Comparison of ENCODE assay signal across 8 cellular contexts in the genomic region with DNA sequence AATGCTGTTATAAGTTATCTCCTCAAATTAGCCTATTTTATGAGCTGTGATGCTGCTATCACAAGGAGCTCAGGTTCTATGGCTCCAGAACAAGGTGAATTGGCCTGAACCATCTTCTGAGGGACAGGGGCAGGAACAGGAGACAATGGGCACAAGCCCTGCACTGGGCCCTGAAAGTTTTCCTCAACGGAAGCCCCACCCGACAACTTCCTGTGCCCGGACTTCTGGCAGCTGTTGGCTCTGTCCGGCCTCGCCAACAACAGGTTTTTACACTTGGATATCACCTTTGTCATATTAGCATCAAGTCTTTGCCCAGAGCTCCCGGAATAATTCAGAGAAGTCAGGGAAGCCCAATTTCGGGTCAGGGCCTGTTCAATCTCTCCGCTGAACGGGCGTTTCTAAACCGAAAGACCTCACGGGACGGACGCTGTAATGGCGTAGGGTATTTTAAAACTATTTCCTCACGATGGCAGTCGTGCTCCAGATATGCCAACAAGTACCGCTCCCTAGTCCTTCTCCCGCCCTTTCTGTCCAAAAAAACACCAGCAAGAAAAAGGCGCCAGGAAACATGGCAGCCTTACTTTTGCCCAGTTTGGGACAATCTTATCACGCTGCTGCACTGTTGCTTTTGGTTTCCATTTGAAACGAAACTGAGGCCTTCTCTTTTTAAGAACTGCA.
A peak's percentile ranks its signal among the peaks of the same experiment; 100 is the strongest.
DNase-seq lines count a peak whose midpoint lies in the region; ATAC-seq and TF ChIP-seq lines count a peak whose summit lies in the region.

No MANE protein-coding gene starts in this region.

- peak overlapping the region; percentile 94 for H2AFZ ChIP-seq in SK-N-SH (ENCODE audit: low read depth)

- H3K36me3 ChIP-seq in A673 (ENCODE audit: insufficient read depth, low read length, poor library complexity, severe bottlenecking) (peaks cover 9% of the 10 kb centered on the region), SK-N-SH (replicated peaks in 1 of 2; ENCODE audit: control insufficient read depth in 1 of 2, insufficient read depth in 2 of 2, low read length in 1 of 2) (no peaks in the 10 kb centered on the region), upper lobe of left lung (no peaks in the 10 kb centered on the region)

- ATAC-seq in GM19438 (IDR thresholded peaks at IDR 0.05; ENCODE audit: low read depth, unreplicated experiment) = peak; percentile 77
- peak in 1 of 2 donors; percentile 93 for ATAC-seq in upper lobe of left lung (ENCODE audit: low FRiP score in 2 of 2)

- H3K9me2 ChIP-seq in SK-N-SH = no peaks in the 10 kb centered on the region

- TF ChIP-seq EP300 in SK-N-SH (IDR thresholded peaks at IDR 0.05; ENCODE audit: borderline replicate concordance in 1 of 2, low read depth in 1 of 2, low read length in 1 of 2) (no peak), upper lobe of left lung (IDR thresholded peaks at IDR 0.05) (peak in 1 of 4 donors; percentile 20)

- H3K9ac ChIP-seq in SK-N-SH = peak overlapping the region; percentile 67

- DNase-seq in A673 (ENCODE audit: low spot score) (peak; percentile 80), SK-N-SH (peak; percentile 67), head of caudate nucleus (peak in 27 of 42 donors; percentile 41 to 90 (median 79)), upper lobe of left lung (peak in 1 of 2 donors; percentile 69), RKO (ENCODE audit: low spot score) (no peak), epidermal melanocyte (ENCODE audit: insufficient read length, low spot score) (no peak), posterior vena cava (ENCODE audit: low spot score) (no peak)

- H3K4me1 ChIP-seq in A673 (ENCODE audit: insufficient read depth, low read length, poor library complexity, severe bottlenecking) (no peaks in the 10 kb centered on the region), SK-N-SH (ENCODE audit: control insufficient read depth in 1 of 2, insufficient read depth in 2 of 2, low read depth in 1 of 2, low read length in 1 of 2) (no peaks in the 10 kb centered on the region; a peak in 1 of 4 replicates), upper lobe of left lung (peaks cover 0 to 10% (median 2%) of the 10 kb centered on the region in 4 donors)

- H3K27me3 ChIP-seq in A673 (replicated peaks; ENCODE audit: insufficient read depth, low read depth, low read length, poor library complexity) (peaks cover 5% of the 10 kb centered on the region), SK-N-SH (ENCODE audit: insufficient read depth) (no peaks in the 10 kb centered on the region), upper lobe of left lung (no peaks in the 10 kb centered on the region)

- CTCF ChIA-PET in A673 (lab: Charles Lee) = no interaction called here
- CTCF ChIA-PET in SK-N-SH (lab: Yijun Ruan, JAX) = interaction anchor here (1.0 to 1.9 kb wide), 5 partner anchors 9 to 43 kb away, joined by 3 to 10 read pairs (median 4); no protein-coding TSS in a partner anchor

- WGBS in SK-N-SH (ENCODE audit: low lambda C conversion rate) = 45% methylated on average over 20 of the region's 22 CpGs
- 55 to 98% methylated on average over 16 to 22 of the region's 22 CpGs for WGBS in upper lobe of left lung, 2 donors

- H3K4me3 ChIP-seq in A673 (ENCODE audit: low read depth, low read length, poor library complexity, severe bottlenecking) = peak overlapping the region; percentile 48
- peak overlapping the region; percentile 53 to 60 for H3K4me3 ChIP-seq in SK-N-SH (ENCODE audit: low read depth in 2 of 2, low read length in 1 of 2)
- H3K4me3 ChIP-seq in upper lobe of left lung = peak overlapping the region in 2 of 4 donors; percentile 33 to 37

- H4K20me1 ChIP-seq in SK-N-SH (ENCODE audit: insufficient read depth) = no peaks in the 10 kb centered on the region

- no peaks in the 10 kb centered on the region for H3K9me3 ChIP-seq in A673 (ENCODE audit: low read depth, low read length, poor library complexity, severe bottlenecking)
- no peaks in the 10 kb centered on the region for H3K9me3 ChIP-seq in SK-N-SH
- no peaks in the 10 kb centered on the region for H3K9me3 ChIP-seq in upper lobe of left lung

- TF ChIP-seq CTCF in A673 (conservative IDR thresholded peaks at IDR 0.05; ENCODE audit: low read depth, low read length) (peak; percentile 47), SK-N-SH (IDR thresholded peaks at IDR 0.05) (peak; percentile 60), upper lobe of left lung (IDR thresholded peaks at IDR 0.05) (peak in 4 of 6 experiments; percentile 45 to 73 (median 62))

- peak; percentile 84 for TF ChIP-seq RAD21 in SK-N-SH (IDR thresholded peaks at IDR 0.05; ENCODE audit: low read length)

- H3K79me2 ChIP-seq in SK-N-SH (ENCODE audit: insufficient read depth) = no peaks in the 10 kb centered on the region

- peak overlapping the region; percentile 51 for H3K4me2 ChIP-seq in SK-N-SH

- TF ChIP-seq POLR2A in upper lobe of left lung (IDR thresholded peaks at IDR 0.05) = no peak

- intact Hi-C loops in A673 (cut with micrococcal nuclease; ENCODE audit: unreplicated experiment) (no loop called here), head of caudate nucleus (cut with DNase I) (no loop called here), posterior vena cava (cut with DNase I) (no loop called here)

- no TSS peak for BruUV-seq in A673 (replicated peaks; lab: Mats Ljungman, UMichigan)

- POLR2A ChIA-PET in A673 (lab: Charles Lee; ENCODE audit: low non-redundant PET) (no interaction called here), SK-N-SH (lab: Yijun Ruan, JAX) (no interaction called here)

- H3F3A ChIP-seq in SK-N-SH (replicated peaks; ENCODE audit: insufficient read depth) = no peaks in the 10 kb centered on the region

- H3K27ac ChIP-seq in A673 (ENCODE audit: low read depth, low read length, poor library complexity, severe bottlenecking) (peak overlapping the region; percentile 60), SK-N-SH (ENCODE audit: low read depth in 2 of 2, low read length in 1 of 2) (peak overlapping the region; percentile 66 to 81), upper lobe of left lung (peak overlapping the region in 3 of 4 donors; percentile 43 to 84 (median 82))

TF ChIP-seq in SK-N-SH, 30 proteins besides CTCF, POLR2A, EP300 and RAD21 (continues in another document):
- TF ChIP-seq NRF1 (IDR thresholded peaks at IDR 0.05; ENCODE audit: low read depth, low read length) (no peak), CHD2 (IDR thresholded peaks at IDR 0.05; ENCODE audit: low read length, partially characterized antibody) (no peak), FOSL2 (IDR thresholded peaks at IDR 0.05; ENCODE audit: borderline replicate concordance, low read depth) (no peak), GATA2 (CRISPR knock-in tag; IDR thresholded peaks at IDR 0.05) (no peak), JUND (IDR thresholded peaks at IDR 0.05) (no peak), TAF1 (IDR thresholded peaks at IDR 0.05; ENCODE audit: borderline replicate concordance, low read depth, low read length) (no peak), GABPA (IDR thresholded peaks at IDR 0.05; ENCODE audit: low read depth) (peak; percentile 84), EZH2phosphoT487 (IDR thresholded peaks at IDR 0.05; ENCODE audit: borderline replicate concordance, low read depth) (no peak), REST (IDR thresholded peaks at IDR 0.05; ENCODE audit: low read depth, low read length) (no peak), FOXM1 (IDR thresholded peaks at IDR 0.05; ENCODE audit: low read depth) (no peak), YY1 (IDR thresholded peaks at IDR 0.05; ENCODE audit: low read depth) (peak; percentile 84), FOXJ3 (CRISPR knock-in tag; IDR thresholded peaks at IDR 0.05) (0 out of 2 replicates have a peak, but pooled peaks have one; percentile 24), NFIC (IDR thresholded peaks at IDR 0.05; ENCODE audit: borderline replicate concordance) (0 out of 2 replicates have a peak, but pooled peaks have one; percentile 24), SMC3 (IDR thresholded peaks at IDR 0.05; ENCODE audit: low read depth, low read length) (peak; percentile 35), MEF2A (IDR thresholded peaks at IDR 0.05; ENCODE audit: borderline replicate concordance, low read depth) (no peak)
- TF ChIP-seq, protein P1, sequence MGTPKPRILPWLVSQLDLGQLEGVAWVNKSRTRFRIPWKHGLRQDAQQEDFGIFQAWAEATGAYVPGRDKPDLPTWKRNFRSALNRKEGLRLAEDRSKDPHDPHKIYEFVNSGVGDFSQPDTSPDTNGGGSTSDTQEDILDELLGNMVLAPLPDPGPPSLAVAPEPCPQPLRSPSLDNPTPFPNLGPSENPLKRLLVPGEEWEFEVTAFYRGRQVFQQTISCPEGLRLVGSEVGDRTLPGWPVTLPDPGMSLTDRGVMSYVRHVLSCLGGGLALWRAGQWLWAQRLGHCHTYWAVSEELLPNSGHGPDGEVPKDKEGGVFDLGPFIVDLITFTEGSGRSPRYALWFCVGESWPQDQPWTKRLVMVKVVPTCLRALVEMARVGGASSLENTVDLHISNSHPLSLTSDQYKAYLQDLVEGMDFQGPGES (IDR thresholded peaks at IDR 0.05; ENCODE audit: low read depth, low read length) = no peak
- TF ChIP-seq, protein P2, sequence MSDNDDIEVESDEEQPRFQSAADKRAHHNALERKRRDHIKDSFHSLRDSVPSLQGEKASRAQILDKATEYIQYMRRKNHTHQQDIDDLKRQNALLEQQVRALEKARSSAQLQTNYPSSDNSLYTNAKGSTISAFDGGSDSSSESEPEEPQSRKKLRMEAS (IDR thresholded peaks at IDR 0.05; ENCODE audit: low read depth) = peak; percentile 46; the same call in 1 of the 2 replicates

Comparison
In these comparisons a context has a peak if more than half of its experiments do, and no peak if none do; other contexts are left out.
1. DNase-seq: peak in A673 (single experiment), SK-N-SH (single experiment) and head of caudate nucleus (27 of 42); none in RKO (single experiment), epidermal melanocyte (single experiment) and posterior vena cava (single experiment).
2. Peak in every context shown above with its lines, with median percentiles within 50 percentile points of each other: H3K27ac ChIP-seq and CTCF ChIP-seq.